9 cellular contexts compared by ENCODE assay signal in the genomic region with DNA sequence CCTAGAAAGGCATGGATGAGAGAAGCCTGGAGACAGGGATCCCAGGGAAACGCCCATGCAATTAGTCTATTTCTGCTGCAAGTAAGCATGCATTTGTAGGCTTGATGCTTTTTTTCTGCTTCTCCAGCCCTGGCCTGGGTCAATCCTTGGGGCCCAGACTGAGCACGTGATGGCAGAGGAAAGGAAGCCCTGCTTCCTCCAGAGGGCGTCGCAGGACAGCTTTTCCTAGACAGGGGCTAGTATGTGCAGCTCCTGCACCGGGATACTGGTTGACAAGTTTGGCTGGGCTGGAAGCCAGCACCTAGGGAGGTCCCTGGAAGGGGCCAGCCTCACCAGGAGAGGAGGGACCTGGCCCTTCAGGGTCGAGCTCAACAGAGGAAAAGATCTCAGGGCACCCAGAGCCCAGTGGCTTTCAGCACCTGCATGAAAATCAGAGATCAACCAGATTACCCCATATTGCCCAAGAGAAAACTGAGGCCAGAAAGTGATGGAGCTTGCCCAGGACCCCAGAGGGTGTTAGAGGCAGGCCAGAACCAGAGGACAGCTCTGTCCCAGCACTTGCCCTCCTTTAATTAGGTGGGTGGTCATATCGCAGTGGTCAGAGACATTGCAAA.
DNase-seq lines count a peak whose midpoint lies in the region; ATAC-seq and TF ChIP-seq lines count a peak whose summit lies in the region.
"Had no signal": no experiment of that assay in that cellular context is flagged by ENCODE, and none has a peak within 500 bp of the region (broad histone marks: within the 10 kb centered on the region; RNA-seq: fewer than 3 reads in every experiment).

No MANE protein-coding gene starts in this region.

- H3K4me1 ChIP-seq in right cardiac atrium (ENCODE audit: control insufficient read depth, insufficient read depth, low read length) (no peaks in the 10 kb centered on the region), gastrocnemius medialis (peaks cover 0 to 5% of the 10 kb centered on the region in 2 donors)

- H3K9me3 Mint-ChIP-seq in activated CD4-positive, alpha-beta T cell treated with anti-CD3 and anti-CD28 coated beads for 36 hours (ENCODE audit: low read depth): no peaks in the 10 kb centered on the region
- H3K9me3 Mint-ChIP-seq: central memory CD8-positive, alpha-beta T cell had no signal

- H3K27me3 ChIP-seq in right cardiac atrium (ENCODE audit: control insufficient read depth, insufficient read depth) (no peaks in the 10 kb centered on the region), gastrocnemius medialis (no peaks in the 10 kb centered on the region)

- CTCF ChIA-PET in activated CD4-positive, alpha-beta T cell treated with anti-CD3 and anti-CD28 coated beads for 36 hours (lab: Charles Lee): interaction anchor here (0.5 to 2.2 kb wide), 7 partner anchors 26 to 1339 kb away, joined by 3 to 6 read pairs (median 3); no protein-coding TSS in a partner anchor

- H3K4me3 ChIP-seq in right cardiac atrium (ENCODE audit: low read length) (no peak overlapping the region), gastrocnemius medialis (no peak overlapping the region)

- no peaks in the 10 kb centered on the region for H3K9me3 ChIP-seq in right cardiac atrium (ENCODE audit: control insufficient read depth, low read length)
- H3K9me3 ChIP-seq in gastrocnemius medialis: no peaks in the 10 kb centered on the region

- peak; percentile 12 to 51 (median 43) for TF ChIP-seq CTCF in gastrocnemius medialis (IDR thresholded peaks at IDR 0.05 in 4 of 5, conservative IDR thresholded peaks at IDR 0.05 in 1 of 5)

- peaks cover 16% of the 10 kb centered on the region for H3K27me3 Mint-ChIP-seq in activated CD4-positive, alpha-beta T cell treated with anti-CD3 and anti-CD28 coated beads for 36 hours

- intact Hi-C loops in activated CD4-positive, alpha-beta T cell treated with anti-CD3 and anti-CD28 coated beads for 36 hours (cut with DNase I, micrococcal nuclease): loop anchor here (1.0 to 5.0 kb wide), 3 partner anchors 1143 to 1339 kb away; no protein-coding TSS in a partner anchor
- intact Hi-C loops in right cardiac atrium (cut with DNase I) (no loop called here), gastrocnemius medialis (cut with DNase I; ENCODE audit: low total_unique reads) (loop anchor here (2.0 kb wide), 1 partner anchor 1145 kb away; no protein-coding TSS in a partner anchor)

- 21% methylated on average over 7 of the region's 7 CpGs for WGBS in right cardiac atrium

- no peak overlapping the region for H3K4me3 Mint-ChIP-seq in activated CD4-positive, alpha-beta T cell treated with anti-CD3 and anti-CD28 coated beads for 36 hours
- H3K4me3 Mint-ChIP-seq: central memory CD8-positive, alpha-beta T cell had no signal

- no peaks in the 10 kb centered on the region for H3K36me3 Mint-ChIP-seq in activated CD4-positive, alpha-beta T cell treated with anti-CD3 and anti-CD28 coated beads for 36 hours (ENCODE audit: low read depth)

- in situ Hi-C loops in gastrocnemius medialis (cut with MboI; ENCODE audit: low sequenced_read_pairs in 4 of 4): no loop called here

- H3K27ac Mint-ChIP-seq in activated CD4-positive, alpha-beta T cell treated with anti-CD3 and anti-CD28 coated beads for 36 hours: no peak overlapping the region

- POLR2A ChIA-PET in activated CD4-positive, alpha-beta T cell treated with anti-CD3 and anti-CD28 coated beads for 36 hours (lab: Charles Lee): no interaction called here

- peaks cover 8% of the 10 kb centered on the region for H3K4me1 Mint-ChIP-seq in activated CD4-positive, alpha-beta T cell treated with anti-CD3 and anti-CD28 coated beads for 36 hours

- no peak for TF ChIP-seq POLR2A in gastrocnemius medialis (IDR thresholded peaks at IDR 0.05)

- peak; percentile 55 for ATAC-seq in activated CD4-positive, alpha-beta T cell treated with anti-CD3 and anti-CD28 coated beads for 36 hours
- ATAC-seq in HG03442 (IDR thresholded peaks at IDR 0.05; ENCODE audit: unreplicated experiment) (peak; percentile 52), right cardiac atrium (peak; percentile 66 to 77), gastrocnemius medialis (peak in 1 of 2 donors; percentile 47)

- H3K36me3 ChIP-seq in gastrocnemius medialis: no peaks in the 10 kb centered on the region

- peak; percentile 70 for DNase-seq in activated CD4-positive, alpha-beta T cell treated with anti-CD3 and anti-CD28 coated beads for 36 hours
- DNase-seq in activated CD4-positive, alpha-beta T cell treated with anti-CD3 and anti-CD28 coated beads, Interleukin-2, amount 50 U/mL, for 4 hours: no peak
- DNase-seq in NCI-H748 (lab: John Stamatoyannopoulos, UW; ENCODE audit: unreplicated experiment): peak; percentile 88
- DNase-seq in amniotic epithelial cell (ENCODE audit: low read depth): peak; percentile 73
- peak; percentile 80 to 88 (median 87) for DNase-seq in right cardiac atrium
- DNase-seq in gastrocnemius medialis: peak in 1 of 2 donors; percentile 54
- no peak for DNase-seq in NCI-H446 treated with DMSO at 0.1 percent for 48 hours (lab: John Stamatoyannopoulos, UW)

- no peak overlapping the region for H3K27ac ChIP-seq in right cardiac atrium (ENCODE audit: low read length)
- H3K27ac ChIP-seq in gastrocnemius medialis: no peak overlapping the region

Comparison
In these comparisons a context has a peak if more than half of its experiments do, and no peak if none do; other contexts are left out.
1. DNase-seq: peak in activated CD4-positive, alpha-beta T cell treated with anti-CD3 and anti-CD28 coated beads for 36 hours (single experiment), NCI-H748 (single experiment), amniotic epithelial cell (single experiment) and right cardiac atrium (3 of 3); none in activated CD4-positive, alpha-beta T cell treated with anti-CD3 and anti-CD28 coated beads, Interleukin-2, amount 50 U/mL, for 4 hours (0 of 2) and NCI-H446 treated with DMSO at 0.1 percent for 48 hours (single experiment).
2. intact Hi-C loops: an anchor here in activated CD4-positive, alpha-beta T cell treated with anti-CD3 and anti-CD28 coated beads for 36 hours (1.0 to 5.0 kb wide) and gastrocnemius medialis (2.0 kb wide); none called in right cardiac atrium.